In genomic region chr15:44856284-44856683, GRCh38 we compare ENCODE assay signal across 5 cellular contexts.
DNase-seq lines count a peak whose midpoint lies in the region; ATAC-seq, FAIRE-seq and TF ChIP-seq lines count a peak whose summit lies in the region.
"Not testable (repeated sequence)": the region's sequence is repeated elsewhere in the genome, so short reads cannot be mapped to it uniquely, and the experiment has no call there.

No MANE protein-coding gene starts in this region.

- not testable (repeated sequence) for TF ChIP-seq CTCF in HepG2 (CRISPR knock-in tag; IDR thresholded peaks at IDR 0.05); liver (IDR thresholded peaks at IDR 0.05; ENCODE audit: low read depth, low read length, missing input control); right lobe of liver (IDR thresholded peaks at IDR 0.05); thyroid gland (IDR thresholded peaks at IDR 0.05)

- 0% methylated on average over 3 of the region's 3 CpGs for WGBS in HepG2 (ENCODE audit: low lambda C conversion rate)
- WGBS in liver, result 35% methylated on average over 3 of the region's 3 CpGs
- WGBS in right lobe of liver (ENCODE audit: insufficient coverage, low coverage, low lambda C conversion rate, missing lambda C conversion rate), result 19% methylated on average over 2 of the region's 3 CpGs
- 48% methylated on average over 3 of the region's 3 CpGs for WGBS in thyroid gland, 2 donors

- not testable (repeated sequence) for H3K9me3 ChIP-seq in HepG2 (ENCODE audit: low read length); liver (ENCODE audit: control insufficient read depth in 4 of 4, low read length in 3 of 4); right lobe of liver; thyroid gland

- peak; percentile 23 for FAIRE-seq in HepG2 (lab: Jason Lieb, UNC)

- POLR2A ChIA-PET in HepG2 (lab: Yijun Ruan, JAX), result not testable (repeated sequence)

- H3K9ac ChIP-seq in HepG2 (ENCODE audit: insufficient read depth, low read depth, low read length); liver (ENCODE audit: low read depth in 1 of 2, low read length in 2 of 2): not testable (repeated sequence)

- not testable (repeated sequence) for TF ChIP-seq RAD21 in HepG2 (CRISPR knock-in tag; IDR thresholded peaks at IDR 0.05); liver (IDR thresholded peaks at IDR 0.05)

- TF ChIP-seq EP300 in HepG2 (IDR thresholded peaks at IDR 0.05; ENCODE audit: low read depth in 2 of 2, low read length in 2 of 2); HepG2 (CRISPR knock-in tag; IDR thresholded peaks at IDR 0.05; ENCODE audit: borderline replicate concordance): not testable (repeated sequence)

- H3K36me3 ChIP-seq in HepG2 (replicated peaks in 1 of 2; ENCODE audit: control insufficient read depth in 1 of 2, insufficient read depth in 2 of 2, low read length in 2 of 2); liver (ENCODE audit: control insufficient read depth in 4 of 4, insufficient read depth in 3 of 4, low read depth in 1 of 4, low read length in 3 of 4); right lobe of liver; thyroid gland: not testable (repeated sequence)

- H3K4me3 ChIP-seq in HepG2 (replicated peaks in 1 of 3; ENCODE audit: insufficient read depth in 1 of 3, low read depth in 2 of 3, low read length in 3 of 3); liver (ENCODE audit: low read depth in 1 of 3, low read length in 3 of 3); right lobe of liver; thyroid gland (replicated peaks in 1 of 3): not testable (repeated sequence)

- not testable (repeated sequence) for TF ChIP-seq POLR2A in HepG2 (IDR thresholded peaks at IDR 0.05; ENCODE audit: insufficient read depth in 1 of 2, low read depth in 2 of 2, low read length in 2 of 2); right lobe of liver (IDR thresholded peaks at IDR 0.05); thyroid gland (IDR thresholded peaks at IDR 0.05)

- not testable (repeated sequence) for H3K27ac ChIP-seq in HepG2 (ENCODE audit: extremely low read length, insufficient read depth, low read length); liver (ENCODE audit: low read depth in 1 of 2, low read length in 2 of 2); right lobe of liver; thyroid gland

- not testable (repeated sequence) for H2AFZ ChIP-seq in HepG2 (ENCODE audit: low read length)

- CTCF ChIA-PET in HepG2 (lab: Yijun Ruan, JAX; ENCODE audit: low intra/inter-chr PET ratio, low total read pairs), result not testable (repeated sequence)

- in situ Hi-C loops in HepG2 (cut with HindIII; ENCODE audit: extremely low pct_ligation_motif_present, low pct_unique_long_range_greater_than_20kb), result not testable (repeated sequence)

- peak; percentile 5 for ATAC-seq in left lobe of liver
- ATAC-seq in HepG2, result not testable (repeated sequence)
- peak in 2 of 4 donors; percentile 5 to 17 for ATAC-seq in right lobe of liver

- H3K4me1 ChIP-seq in HepG2 (ENCODE audit: insufficient read depth, low read length) (peaks cover 45% of the 10 kb centered on the region), liver (ENCODE audit: control insufficient read depth in 4 of 4, insufficient read depth in 4 of 4, low read length in 3 of 4) (peaks cover 2 to 31% (median 5%) of the 10 kb centered on the region in 4 donors), right lobe of liver (peaks cover 0 to 44% (median 9%) of the 10 kb centered on the region in 4 donors), thyroid gland (peaks cover 14 to 15% of the 10 kb centered on the region in 2 donors)

- DNase-seq in left lobe of liver (ENCODE audit: low spot score), result peak; percentile 58
- DNase-seq in HepG2 (ENCODE audit: low spot score), result not testable (repeated sequence)
- DNase-seq in right lobe of liver, result peak in 2 of 3 donors; percentile 59 to 65
- DNase-seq in thyroid gland, result peak; percentile 21 to 23

- not testable (repeated sequence) for H4K20me1 ChIP-seq in HepG2 (ENCODE audit: insufficient read depth, low read length)

- intact Hi-C loops in HepG2 (cut with micrococcal nuclease; ENCODE audit: unreplicated experiment); thyroid gland (cut with DNase I): not testable (repeated sequence)
- intact Hi-C loops in right lobe of liver (cut with DNase I), result loop anchor here in 1 of 2 donors (10.0 kb wide), 1 partner anchor 169 kb away; the partner anchor contains the start of gene SORD

- not testable (repeated sequence) for BruUV-seq in HepG2 (replicated peaks; lab: Mats Ljungman, UMichigan)

- H3K4me2 ChIP-seq in HepG2 (ENCODE audit: low read depth, low read length), result not testable (repeated sequence)

- not testable (repeated sequence) for H3K79me2 ChIP-seq in HepG2 (ENCODE audit: insufficient read depth, low read length)

- H3K27me3 ChIP-seq in HepG2 (ENCODE audit: control insufficient read depth in 1 of 2, insufficient read depth in 2 of 2, low read length in 2 of 2); liver (ENCODE audit: control insufficient read depth in 4 of 4, insufficient read depth in 4 of 4, low read length in 3 of 4); right lobe of liver; thyroid gland: not testable (repeated sequence)

TF ChIP-seq in liver, 16 proteins besides CTCF, POLR2A, EP300 and RAD21:
- TF ChIP-seq RXRA (IDR thresholded peaks at IDR 0.05) (peak in 1 of 2 donors; percentile 32), HNF4A (conservative IDR thresholded peaks at IDR 0.05) (peak; percentile 24 to 61), JUND (IDR thresholded peaks at IDR 0.05) (peak in 1 of 2 donors; percentile 9)
